16 cellular contexts compared by ENCODE assay signal in the genomic region with DNA sequence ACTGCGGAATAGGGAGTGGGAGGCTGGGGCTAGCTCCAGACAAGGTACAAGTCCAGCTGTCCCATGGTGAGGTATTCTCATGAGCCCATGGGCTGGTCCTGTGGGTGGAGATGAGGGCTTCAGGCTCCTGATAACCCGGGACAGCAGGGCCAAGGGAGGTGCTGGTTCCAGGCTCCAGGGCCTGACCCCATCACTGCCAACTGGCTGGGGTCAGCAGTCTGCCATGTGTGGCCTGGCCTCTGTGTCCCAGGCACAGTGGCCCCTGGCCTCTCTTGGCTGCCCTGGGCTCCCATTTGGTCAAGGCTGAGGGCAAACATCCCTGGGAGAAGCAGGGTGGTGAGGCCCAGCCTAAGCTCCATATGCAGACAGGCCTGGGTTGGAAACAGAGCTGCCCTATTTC. TPM values are rescaled to one million over a fixed set of nuclear protein-coding genes. Genes with fewer than 3 reads are reported as not detected.
DNase-seq lines count a peak whose midpoint lies in the region; ATAC-seq lines count a peak whose summit lies in the region.
"Had no signal": no experiment of that assay in that cellular context is flagged by ENCODE, and none has a peak within 500 bp of the region (broad histone marks: within the 10 kb centered on the region; RNA-seq: fewer than 3 reads in every experiment).

No MANE protein-coding gene starts in this region.

- H3K9ac ChIP-seq in BLaER1 treated with 17β-estradiol and CSF1 and Interleukin-3, amounts not matched to agents 10 nM and 100 nM = peak overlapping the region in 4 of 11 experiments; percentile 11 to 59 (median 50); a peak in 4 of 22 replicates
- no peak overlapping the region for H3K9ac ChIP-seq in neuronal stem cell (ENCODE audit: low read depth, low read length, poor library complexity)
- H3K9ac ChIP-seq: BLaER1 had no signal

- H2BK120ac ChIP-seq in neuronal stem cell (ENCODE audit: low read depth, low read length) = no peak overlapping the region

- H2BK5ac ChIP-seq in neuronal stem cell (ENCODE audit: low read length) = peak overlapping the region; percentile 59

- H3K4me1 ChIP-seq in BLaER1 treated with 17β-estradiol and CSF1 and Interleukin-3, amounts not matched to agents 10 nM and 100 nM = peaks cover 7 to 67% (median 28%) of the 10 kb centered on the region in 10 experiments; a peak in 18 of 20 replicates
- H3K4me1 ChIP-seq in neuronal stem cell (ENCODE audit: control insufficient read depth in 2 of 2, insufficient read depth in 1 of 2, low read depth in 1 of 2, low read length in 2 of 2) = no peaks in the 10 kb centered on the region

- no peak overlapping the region for H2AK5ac ChIP-seq in neuronal stem cell (ENCODE audit: low read depth, low read length)

- peak overlapping the region in 5 of 11 experiments; percentile 52 to 83 (median 74); a peak in 6 of 22 replicates for H3K4me2 ChIP-seq in BLaER1 treated with 17β-estradiol and CSF1 and Interleukin-3, amounts not matched to agents 10 nM and 100 nM
- H3K4me2 ChIP-seq in neuronal stem cell (ENCODE audit: insufficient read depth, low read length, poor library complexity, severe bottlenecking) = no peak overlapping the region
- H3K4me2 ChIP-seq: BLaER1 had no signal

- H4K8ac ChIP-seq in neuronal stem cell (ENCODE audit: low read depth, low read length) = peak overlapping the region; percentile 77

- H3K23ac ChIP-seq in neuronal stem cell (ENCODE audit: low read depth, low read length, poor library complexity) = peak overlapping the region; percentile 68

- no peak overlapping the region for H2BK15ac ChIP-seq in neuronal stem cell (ENCODE audit: low read length)

- no peak overlapping the region for H4K91ac ChIP-seq in neuronal stem cell (ENCODE audit: low read depth, low read length, poor library complexity)

- H2AFZ ChIP-seq in neuronal stem cell (ENCODE audit: low read length) = no peak overlapping the region

- no peaks in the 10 kb centered on the region for H3K27me3 ChIP-seq in BLaER1 treated with 17β-estradiol and CSF1 and Interleukin-3, amounts not matched to agents 10 nM and 100 nM
- H3K27me3 ChIP-seq in neuronal stem cell (ENCODE audit: control insufficient read depth in 3 of 3, insufficient read depth in 3 of 3, low read depth in 1 of 3, low read length in 3 of 3) = no peaks in the 10 kb centered on the region
- H3K27me3 ChIP-seq: BLaER1 had no signal

- H2BK12ac ChIP-seq in neuronal stem cell (ENCODE audit: low read length) = no peak overlapping the region

- no peaks in the 10 kb centered on the region for H3K9me3 ChIP-seq in BLaER1 treated with 17β-estradiol and CSF1 and Interleukin-3, amounts not matched to agents 10 nM and 100 nM (replicated peaks in 1 of 11)
- H3K9me3 ChIP-seq in neuronal stem cell (replicated peaks in 1 of 2; ENCODE audit: control insufficient read depth in 2 of 2, insufficient read depth in 1 of 2, low read depth in 1 of 2, low read length in 2 of 2) = no peaks in the 10 kb centered on the region
- H3K9me3 ChIP-seq: BLaER1 had no signal

- peaks cover 2% of the 10 kb centered on the region for H3K79me1 ChIP-seq in neuronal stem cell (ENCODE audit: low read depth, low read length)

- H3K14ac ChIP-seq in neuronal stem cell (ENCODE audit: low read length) = no peak overlapping the region

- peak overlapping the region in 7 of 11 experiments; percentile 52 to 85 (median 68); a peak in 11 of 22 replicates for H3K27ac ChIP-seq in BLaER1 treated with 17β-estradiol and CSF1 and Interleukin-3, amounts not matched to agents 10 nM and 100 nM
- no peak overlapping the region for H3K27ac ChIP-seq in neuronal stem cell (replicated peaks; ENCODE audit: low read length)

- H3K36me3 ChIP-seq in BLaER1 treated with 17β-estradiol and CSF1 and Interleukin-3, amounts not matched to agents 10 nM and 100 nM = peaks cover 0 to 12% (median 0%) of the 10 kb centered on the region in 11 experiments; a peak in 6 of 22 replicates
- no peaks in the 10 kb centered on the region for H3K36me3 ChIP-seq in neuronal stem cell (replicated peaks in 1 of 2; ENCODE audit: control insufficient read depth in 2 of 2, insufficient read depth in 2 of 2, low read length in 2 of 2)

- H3K4me3 ChIP-seq in BLaER1 treated with 17β-estradiol and CSF1 and Interleukin-3, amounts not matched to agents 10 nM and 100 nM = no peak overlapping the region
- no peak overlapping the region for H3K4me3 ChIP-seq in neuronal stem cell (ENCODE audit: low read length in 2 of 2)
- H3K4me3 ChIP-seq: BLaER1, GM12878 had no signal

- H3K18ac ChIP-seq in neuronal stem cell (ENCODE audit: low read length) = peak overlapping the region; percentile 73

- no CpG with 5 or more reads among the region's 2 CpGs for WGBS in neuronal stem cell (ENCODE audit: extremely low coverage in 2 of 2, insufficient read length in 2 of 2, insufficient replicate concordance in 1 of 2), 2 donors

- peak; percentile 35 for ATAC-seq in left lobe of liver
- no peak for ATAC-seq in GM18498 (IDR thresholded peaks at IDR 0.05; ENCODE audit: unreplicated experiment)
- ATAC-seq: CD8-positive, alpha-beta T cell; GM12878 had no signal

- DNase-seq in left lobe of liver (ENCODE audit: low spot score) = peak; percentile 59
- no peak for DNase-seq in neuronal stem cell (ENCODE audit: low spot score)
- DNase-seq in ureter (ENCODE audit: low spot score) = peak; percentile 36
- DNase-seq in NCI-H69 (lab: John Stamatoyannopoulos, UW) = no peak
- no peak for DNase-seq in T-helper 2 cell
- DNase-seq: 8988T; Calu3; CD8-positive, alpha-beta T cell; DMS79 treated with DMSO at 0.1 percent for 48 hours; HCEC 1CT had no signal

- H3K4ac ChIP-seq in neuronal stem cell (ENCODE audit: low read length) = no peak overlapping the region

- H4K20me1 ChIP-seq in BLaER1 treated with 17β-estradiol and CSF1 and Interleukin-3, amounts not matched to agents 10 nM and 100 nM = no peaks in the 10 kb centered on the region
- H4K20me1 ChIP-seq: BLaER1 had no signal

RNA-seq across cellular contexts. Expression of gene OXER1, which starts 1.0 kb away (rescaled TPM):
- total RNA-seq in left lobe of liver = 29.7 TPM
- polyA plus RNA-seq in neuronal stem cell (2013, experiment 1 of 2) = 1.2 TPM
- polyA plus RNA-seq in neuronal stem cell (2013, experiment 2 of 2) = 0.97 TPM
- total RNA-seq in ureter = 3.1 TPM
- total RNA-seq: H4, HT-29 had no signal

RNA-seq across cellular contexts. Expression of gene HAAO, which starts 27.5 kb away (rescaled TPM):
- total RNA-seq in left lobe of liver (188 TPM), ureter (14.1 TPM)
- 2.1 TPM for polyA plus RNA-seq in neuronal stem cell (2013, experiment 1 of 2)
- 2.5 TPM for polyA plus RNA-seq in neuronal stem cell (2013, experiment 2 of 2)
- total RNA-seq: CD8-positive, alpha-beta T cell; H4; HT-29 had no signal

Comparison
In these comparisons a context has a peak if more than half of its experiments do, and no peak if none do; other contexts are left out.
1. DNase-seq: peak in left lobe of liver (single experiment) and ureter (single experiment); none in neuronal stem cell (single experiment), NCI-H69 (single experiment) and T-helper 2 cell (0 of 5).
2. RNA of gene HAAO, which starts 27.5 kb away (total RNA-seq): 188 TPM in left lobe of liver (single experiment); 14.1 TPM in ureter (single experiment); every median in the first group is over 10 times any median in the second.